In the genomic region with DNA sequence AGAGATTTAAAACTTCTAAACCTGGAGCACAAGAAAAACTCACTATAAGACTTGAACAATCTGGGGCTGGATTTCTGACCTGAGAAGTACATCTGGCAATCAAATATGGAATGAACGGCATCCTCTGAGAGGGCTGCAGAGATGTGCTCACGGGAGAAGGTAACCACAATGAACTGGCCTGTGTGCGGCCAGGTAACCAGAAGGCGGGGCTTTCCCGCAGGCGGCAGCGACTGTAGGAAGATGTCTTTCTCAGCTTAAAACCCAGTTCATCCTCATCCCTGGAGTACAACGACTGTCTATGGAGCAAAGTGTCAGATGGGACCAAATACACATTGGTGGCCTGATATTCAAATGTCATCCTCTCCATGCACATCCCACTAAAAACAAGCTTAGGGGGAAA, we compare ENCODE assay signal across 8 cellular contexts. TPM values are rescaled to one million over a fixed set of nuclear protein-coding genes. Genes with fewer than 3 reads are reported as not detected.
DNase-seq lines count a peak whose midpoint lies in the region; ATAC-seq, FAIRE-seq and TF ChIP-seq lines count a peak whose summit lies in the region.

No MANE protein-coding gene starts in this region.

- no peak overlapping the region for H4K12ac ChIP-seq in trophoblast cell (ENCODE audit: low read depth, low read length)

- H2AK5ac ChIP-seq in trophoblast cell (ENCODE audit: low read length): no peak overlapping the region

- H3K79me1 ChIP-seq in trophoblast cell (ENCODE audit: low read length): peaks cover 7% of the 10 kb centered on the region

- no peak for TF ChIP-seq CTCF in GM06990 (IDR thresholded peaks at IDR 0.05; ENCODE audit: insufficient read depth, low read length, poor library complexity, severe bottlenecking)
- no peak for TF ChIP-seq CTCF in OCI-LY7 (conservative IDR thresholded peaks at IDR 0.05; ENCODE audit: low read length)
- TF ChIP-seq CTCF in endothelial cell of umbilical vein (IDR thresholded peaks at IDR 0.05; ENCODE audit: extremely low read depth in 1 of 2, insufficient read depth in 1 of 2, low read depth in 1 of 2, low read length in 2 of 2): no peak

- H3K9me2 ChIP-seq in OCI-LY7 (ENCODE audit: insufficient read depth, low read length): no peaks in the 10 kb centered on the region

- POLR2A ChIA-PET in OCI-LY7 (lab: Charles Lee): interaction anchor here (0.6 to 2.4 kb wide), 8 partner anchors 9 to 868 kb away, joined by 3 to 13 read pairs (median 4); no protein-coding TSS in a partner anchor
- POLR2A ChIA-PET in endothelial cell of umbilical vein (lab: Charles Lee): no interaction called here

- peak overlapping the region; percentile 96 for H3K27ac ChIP-seq in OCI-LY7 (ENCODE audit: low read depth, low read length, poor library complexity, severe bottlenecking)
- H3K27ac ChIP-seq in endothelial cell of umbilical vein (ENCODE audit: insufficient read depth, low read depth, low read length): no peak overlapping the region
- H3K27ac ChIP-seq in trophoblast cell (ENCODE audit: low read depth, low read length): no peak overlapping the region

- H3K79me2 ChIP-seq in OCI-LY7 (ENCODE audit: insufficient read depth, low read depth, low read length): peaks cover 96% of the 10 kb centered on the region
- peaks cover 53% of the 10 kb centered on the region for H3K79me2 ChIP-seq in endothelial cell of umbilical vein (ENCODE audit: control insufficient read depth, insufficient read depth, low read length)
- H3K79me2 ChIP-seq in trophoblast cell (ENCODE audit: control insufficient read depth, insufficient read depth, low read length, poor library complexity): peaks cover 12% of the 10 kb centered on the region

- FAIRE-seq in endothelial cell of umbilical vein (lab: Jason Lieb, UNC): no peak

- H3K9ac ChIP-seq in endothelial cell of umbilical vein (replicated peaks; ENCODE audit: extremely low read depth, insufficient read depth, low read length): no peak overlapping the region
- H3K9ac ChIP-seq in trophoblast cell (ENCODE audit: low read length): no peak overlapping the region

- no peaks in the 10 kb centered on the region for H3K36me3 ChIP-seq in GM06990 (ENCODE audit: control insufficient read depth, insufficient read depth, low read length)
- peaks cover 23% of the 10 kb centered on the region for H3K36me3 ChIP-seq in OCI-LY7 (ENCODE audit: insufficient read depth, low read length)
- H3K36me3 ChIP-seq in endothelial cell of umbilical vein (ENCODE audit: control insufficient read depth in 2 of 2, extremely low read depth in 1 of 2, insufficient read depth in 2 of 2, low read length in 2 of 2): no peaks in the 10 kb centered on the region
- peaks cover 0 to 3% of the 10 kb centered on the region in 2 experiments for H3K36me3 ChIP-seq in trophoblast cell (ENCODE audit: control insufficient read depth in 1 of 2, insufficient read depth in 2 of 2, low read length in 2 of 2)

- H3K4me2 ChIP-seq in OCI-LY7 (ENCODE audit: low read length) (peak overlapping the region; percentile 84), endothelial cell of umbilical vein (ENCODE audit: insufficient read depth, low read length) (peak overlapping the region; percentile 55), trophoblast cell (ENCODE audit: low read length) (peak overlapping the region; percentile 92)

- no peak overlapping the region for H2BK5ac ChIP-seq in trophoblast cell (ENCODE audit: low read depth, low read length, poor library complexity)

- no CpG with 5 or more reads among the region's 8 CpGs for WGBS in trophoblast cell (ENCODE audit: extremely low coverage, insufficient coverage, insufficient read length)

- H3K4me3 ChIP-seq in GM06990 (replicated peaks; ENCODE audit: low read depth, low read length) (peak overlapping the region; percentile 62), OCI-LY7 (ENCODE audit: low read depth, low read length, poor library complexity, severe bottlenecking) (peak overlapping the region; percentile 91), endothelial cell of umbilical vein (replicated peaks in 1 of 3; ENCODE audit: insufficient read depth in 1 of 3, low read depth in 1 of 3, low read length in 3 of 3) (peak overlapping the region in 1 of 3 experiments; percentile 45), trophoblast cell (ENCODE audit: low read depth, low read length) (no peak overlapping the region)

- intact Hi-C loops in OCI-LY7 (cut with micrococcal nuclease; ENCODE audit: unreplicated experiment) (loop anchor here (1.0 to 10.0 kb wide), 3 partner anchors 67 to 205 kb away; no protein-coding TSS in a partner anchor), endothelial cell of umbilical vein (cut with micrococcal nuclease) (no loop called here)

- no peak overlapping the region for H2AFZ ChIP-seq in OCI-LY7 (ENCODE audit: low read length)
- no peak overlapping the region for H2AFZ ChIP-seq in endothelial cell of umbilical vein (ENCODE audit: low read depth, low read length)
- no peak overlapping the region for H2AFZ ChIP-seq in trophoblast cell (ENCODE audit: insufficient read depth, low read length, poor library complexity)

- H4K20me1 ChIP-seq in OCI-LY7 (ENCODE audit: insufficient read depth, low read length): peaks cover 11% of the 10 kb centered on the region; the same call in 1 of the 2 replicates
- no peaks in the 10 kb centered on the region for H4K20me1 ChIP-seq in endothelial cell of umbilical vein (replicated peaks; ENCODE audit: control insufficient read depth, extremely low read depth, insufficient read depth, low read length)

- H3K9me1 ChIP-seq in endothelial cell of umbilical vein (replicated peaks; ENCODE audit: control insufficient read depth, extremely low read depth, insufficient read depth, low read length): no peaks in the 10 kb centered on the region

- H3K4ac ChIP-seq in trophoblast cell (ENCODE audit: low read depth, low read length): no peak overlapping the region

- no peak overlapping the region for H2BK120ac ChIP-seq in trophoblast cell (ENCODE audit: insufficient read depth, low read length, poor library complexity)

- no peak for TF ChIP-seq POLR2A in endothelial cell of umbilical vein (IDR thresholded peaks at IDR 0.05; ENCODE audit: low read depth, low read length)

- H2BK12ac ChIP-seq in trophoblast cell (ENCODE audit: low read length): no peak overlapping the region

- no TSS peak for BruUV-seq in OCI-LY7 (replicated peaks; lab: Mats Ljungman, UMichigan)
- TSS peak; percentile 37 for BruUV-seq in endothelial cell of umbilical vein (replicated peaks; lab: Mats Ljungman, UMichigan)

- no peak overlapping the region for H3K18ac ChIP-seq in trophoblast cell (ENCODE audit: low read length)

- DNase-seq in GM06990 (ENCODE audit: extremely low read depth, insufficient read length) (no peak), OCI-LY7 (ENCODE audit: low spot score) (no peak), endothelial cell of umbilical vein (ENCODE audit: low read depth, low spot score) (no peak), trophoblast cell (peak; percentile 67 to 75), NCI-H1105 treated with DMSO at 0.1 percent for 48 hours (lab: John Stamatoyannopoulos, UW) (no peak), GF-D8 (lab: John Stamatoyannopoulos, UW) (no peak), cerebellar nuclear complex (lab: John Stamatoyannopoulos, UW) (no peak)

- CTCF ChIA-PET in OCI-LY7 (lab: Charles Lee; ENCODE audit: unreplicated experiment): interaction anchor here (0.5 to 0.7 kb wide), 3 partner anchors 51 to 749 kb away, joined by 3 to 5 read pairs (median 3); no protein-coding TSS in a partner anchor
- CTCF ChIA-PET in endothelial cell of umbilical vein (lab: Charles Lee): interaction anchor here (0.7 to 2.6 kb wide), 8 partner anchors 11 to 396 kb away, joined by 3 to 12 read pairs (median 3); a partner anchor contains a TSS

- no peak overlapping the region for H3K23ac ChIP-seq in trophoblast cell (ENCODE audit: low read length)

- H4K8ac ChIP-seq in trophoblast cell (ENCODE audit: low read depth, low read length): no peak overlapping the region

- ATAC-seq in GM19397 (IDR thresholded peaks at IDR 0.05; ENCODE audit: unreplicated experiment): no peak

- H3K9me3 ChIP-seq in OCI-LY7 (ENCODE audit: low read length) (no peaks in the 10 kb centered on the region), endothelial cell of umbilical vein (replicated peaks; ENCODE audit: control insufficient read depth, insufficient read depth, low read length) (no peaks in the 10 kb centered on the region), trophoblast cell (ENCODE audit: insufficient read depth, low read depth, low read length) (no peaks in the 10 kb centered on the region)

- H4K91ac ChIP-seq in trophoblast cell (ENCODE audit: low read depth, low read length): no peak overlapping the region

- no peak overlapping the region for H3K14ac ChIP-seq in trophoblast cell (ENCODE audit: low read length)

- dilution Hi-C loops in endothelial cell of umbilical vein (cut with MboI; ENCODE audit: extremely low pct_ligation_motif_present, low sequenced_read_pairs): no loop called here

- H3K27me3 ChIP-seq in GM06990 (replicated peaks; ENCODE audit: control insufficient read depth, insufficient read depth, low read length) (no peaks in the 10 kb centered on the region), endothelial cell of umbilical vein (ENCODE audit: control insufficient read depth in 2 of 2, insufficient read depth in 2 of 2, low read length in 2 of 2) (no peaks in the 10 kb centered on the region), trophoblast cell (ENCODE audit: insufficient read depth, low read length) (no peaks in the 10 kb centered on the region)

- H3K4me1 ChIP-seq in OCI-LY7 (ENCODE audit: insufficient read depth, low read length, poor library complexity, severe bottlenecking): peaks cover 79% of the 10 kb centered on the region
- H3K4me1 ChIP-seq in endothelial cell of umbilical vein (ENCODE audit: control insufficient read depth, extremely low read depth, insufficient read depth, low read length): peaks cover 5% of the 10 kb centered on the region
- H3K4me1 ChIP-seq in trophoblast cell (ENCODE audit: control insufficient read depth in 1 of 2, insufficient read depth in 2 of 2, low read length in 2 of 2): peaks cover 3 to 4% of the 10 kb centered on the region in 2 experiments

TF ChIP-seq in endothelial cell of umbilical vein, 7 proteins besides CTCF, POLR2A, EP300 and RAD21:
- TF ChIP-seq FOS (IDR thresholded peaks at IDR 0.05; ENCODE audit: borderline replicate concordance, insufficient read depth, low read length): no peak

RNA-seq across cellular contexts. Expression of a gene that starts 24.5 kb away (rescaled TPM):
- 80.9 and 93.2 TPM in 2 replicates for total RNA-seq in OCI-LY7 (2014; rRNA removed; shearing (Covaris generic))
- total RNA-seq in OCI-LY7 (2022) (175 and 210 TPM in 2 replicates), endothelial cell of umbilical vein (63.4 and 63.7 TPM in 2 replicates)
- 11.7 and 14.5 TPM in 2 replicates for polyA plus RNA-seq in endothelial cell of umbilical vein
- polyA plus RNA-seq in endothelial cell of umbilical vein (2011; cell fraction: cytosol; rRNA removed): 12.0 and 13.6 TPM in 2 replicates
- 129 and 133 TPM in 2 replicates for polyA plus RNA-seq in endothelial cell of umbilical vein (2011; cell fraction: nucleus; rRNA removed)
- 29.6 and 31.0 TPM in 2 replicates for polyA plus RNA-seq in endothelial cell of umbilical vein (2012)
- 35.7 and 65.4 TPM in 2 replicates for polyA minus RNA-seq in endothelial cell of umbilical vein
- polyA minus RNA-seq in endothelial cell of umbilical vein (2011; cell fraction: cytosol; rRNA and poly(A)+ RNA removed): 10.4 TPM
- polyA minus RNA-seq in endothelial cell of umbilical vein (2011; cell fraction: nucleus; rRNA and poly(A)+ RNA removed): 69.6 and 76.0 TPM in 2 replicates
- 18.1 and 20.6 TPM in 2 replicates for polyA plus RNA-seq in trophoblast cell (2013)

Comparison
In these comparisons a context has a peak if more than half of its experiments do, and no peak if none do; other contexts are left out.
1. DNase-seq: peak in trophoblast cell (2 of 2); none in GM06990 (single experiment), OCI-LY7 (single experiment), endothelial cell of umbilical vein (single experiment), NCI-H1105 treated with DMSO at 0.1 percent for 48 hours (single experiment), GF-D8 (single experiment) and cerebellar nuclear complex (0 of 2).
2. Peak in every context shown above with its lines, with median percentiles within 50 percentile points of each other: H3K4me2 ChIP-seq.